In the genomic region with DNA sequence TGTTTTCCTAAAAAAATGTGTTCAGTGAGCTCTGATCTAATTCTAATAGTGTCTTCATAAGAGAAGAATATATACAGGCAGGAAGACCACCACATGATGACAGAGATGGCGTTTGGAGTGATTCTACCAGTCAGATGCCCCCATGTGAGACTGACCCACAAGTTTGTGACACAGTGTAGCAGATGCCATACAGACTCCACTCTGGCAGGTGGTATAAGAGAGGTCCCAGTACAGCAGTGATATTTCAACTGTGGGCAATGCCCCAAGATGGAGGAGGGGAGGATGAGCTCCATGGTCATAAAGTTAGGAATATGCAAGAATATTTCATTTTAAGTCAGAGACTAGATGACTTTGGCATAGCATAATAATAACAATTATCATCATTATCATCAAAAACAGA, we compare ENCODE assay signal across 3 cellular contexts.
"Had no signal": no experiment of that assay in that cellular context is flagged by ENCODE, and none has a peak within 500 bp of the region (broad histone marks: within the 10 kb centered on the region; RNA-seq: fewer than 3 reads in every experiment).

No MANE protein-coding gene starts in this region.

- ATAC-seq: GM12878 had no signal

- DNase-seq: GDM1, GF-D8 had no signal
